ENCODE assay signal across 10 cellular contexts in the genomic region with DNA sequence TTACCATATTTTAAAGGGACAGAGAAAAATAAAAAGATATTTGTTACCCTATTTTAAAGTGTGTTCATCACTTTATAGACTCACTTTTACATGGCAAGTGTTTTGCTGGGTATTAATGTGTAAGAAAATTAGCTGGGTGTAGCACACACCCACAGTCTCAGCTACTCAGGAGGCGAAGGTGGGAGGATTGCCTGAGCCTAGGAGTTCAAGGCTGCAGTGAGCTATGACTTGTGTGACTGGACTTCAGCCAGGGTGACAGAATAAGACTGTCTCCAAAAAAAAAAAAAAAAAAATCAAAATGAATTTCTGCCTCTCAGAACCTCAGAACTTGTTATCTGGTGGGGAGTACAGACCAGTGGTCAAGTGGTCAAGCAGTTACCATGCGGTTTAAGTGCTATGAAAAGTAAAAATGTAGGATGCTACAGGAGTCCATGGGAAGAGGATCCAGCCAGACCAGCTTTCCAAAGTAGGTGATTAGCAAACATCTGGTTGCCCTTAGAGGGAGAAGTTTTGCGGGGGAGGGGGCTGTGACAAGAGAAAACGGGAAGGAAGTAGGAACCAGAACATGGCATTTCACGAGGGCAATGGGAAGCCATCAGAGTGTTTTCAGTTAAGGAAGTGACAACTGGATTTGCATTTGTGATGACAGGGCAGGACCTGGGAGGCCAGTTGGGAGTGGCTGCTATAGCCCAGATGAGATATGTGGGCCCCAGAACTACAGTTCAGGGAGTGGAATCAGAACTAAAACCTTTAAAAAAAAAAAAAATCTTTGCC. TPM values are rescaled to one million over a fixed set of nuclear protein-coding genes. Genes with fewer than 3 reads are reported as not detected.
A peak's percentile ranks its signal among the peaks of the same experiment; 100 is the strongest.
DNase-seq lines count a peak whose midpoint lies in the region; ATAC-seq, FAIRE-seq and TF ChIP-seq lines count a peak whose summit lies in the region.
"Had no signal": no experiment of that assay in that cellular context is flagged by ENCODE, and none has a peak within 500 bp of the region (broad histone marks: within the 10 kb centered on the region; RNA-seq: fewer than 3 reads in every experiment).

No MANE protein-coding gene starts in this region.

- peak overlapping the region; percentile 43 to 84 (median 74) for H3K4me2 ChIP-seq in BLaER1 treated with 17β-estradiol and CSF1 and Interleukin-3, amounts not matched to agents 10 nM and 100 nM
- no peak overlapping the region for H3K4me2 ChIP-seq in osteoblast (ENCODE audit: insufficient read depth, low read length)

- peaks cover 3 to 13% of the 10 kb centered on the region in 2 donors for H3K27me3 Mint-ChIP-seq in natural killer cell (ENCODE audit: low read depth in 2 of 2)

- no peaks in the 10 kb centered on the region for H3K9me3 Mint-ChIP-seq in natural killer cell

- peak overlapping the region in 6 of 11 experiments; percentile 41 to 68 (median 58); a peak in 9 of 22 replicates for H3K9ac ChIP-seq in BLaER1 treated with 17β-estradiol and CSF1 and Interleukin-3, amounts not matched to agents 10 nM and 100 nM

- ATAC-seq in Right ventricle myocardium superior (ENCODE audit: poor library complexity) (peak; percentile 92), natural killer cell (peak in 2 of 3 donors; percentile 24 to 48), GM19395 (IDR thresholded peaks at IDR 0.05; ENCODE audit: unreplicated experiment) (no peak)

- H3K27ac Mint-ChIP-seq in natural killer cell = peak overlapping the region; percentile 73 to 76

- H3K79me2 ChIP-seq in osteoblast (ENCODE audit: insufficient read depth, low read length) = no peaks in the 10 kb centered on the region

- no peak for FAIRE-seq in HTR-8/SVneo (lab: Jason Lieb, UNC)

- H3K4me3 ChIP-seq in BLaER1 treated with 17β-estradiol and CSF1 and Interleukin-3, amounts not matched to agents 10 nM and 100 nM = no peak overlapping the region
- no peak overlapping the region for H3K4me3 ChIP-seq in osteoblast (ENCODE audit: insufficient read depth, low read length)

- H3K4me3 Mint-ChIP-seq in natural killer cell = no peak overlapping the region

- peaks cover 18 to 19% of the 10 kb centered on the region in 2 donors for H3K4me1 Mint-ChIP-seq in natural killer cell

- no peaks in the 10 kb centered on the region for H3K9me3 ChIP-seq in BLaER1 treated with 17β-estradiol and CSF1 and Interleukin-3, amounts not matched to agents 10 nM and 100 nM (replicated peaks in 1 of 11)
- no peaks in the 10 kb centered on the region for H3K9me3 ChIP-seq in osteoblast (ENCODE audit: low read depth, low read length)

- H3K36me3 ChIP-seq in BLaER1 treated with 17β-estradiol and CSF1 and Interleukin-3, amounts not matched to agents 10 nM and 100 nM = peaks cover 28 to 45% (median 36%) of the 10 kb centered on the region in 11 experiments
- H3K36me3 ChIP-seq in osteoblast (ENCODE audit: insufficient read depth, low read length) = peaks cover 11% of the 10 kb centered on the region

- TF ChIP-seq CTCF in natural killer cell (IDR thresholded peaks at IDR 0.05) (no peak), osteoblast (IDR thresholded peaks at IDR 0.05; ENCODE audit: extremely low read depth, low read depth, low read length) (no peak)

- DNase-seq in OCI-M1 (lab: John Stamatoyannopoulos, UW) (peak; percentile 73), Right ventricle myocardium superior (peak; percentile 51), natural killer cell (no peak), osteoblast (ENCODE audit: insufficient read length, low spot score, missing footprints) (no peak), HTR-8/SVneo (ENCODE audit: insufficient read length, low spot score) (no peak), retina (no peak)
- DNase-seq: NCI-H1930 had no signal

- H3K36me3 Mint-ChIP-seq in natural killer cell = peaks cover 7% of the 10 kb centered on the region

- no peaks in the 10 kb centered on the region for H3K27me3 ChIP-seq in BLaER1 treated with 17β-estradiol and CSF1 and Interleukin-3, amounts not matched to agents 10 nM and 100 nM
- no peaks in the 10 kb centered on the region for H3K27me3 ChIP-seq in osteoblast (ENCODE audit: insufficient read depth, low read length)

- peaks cover 18 to 63% (median 32%) of the 10 kb centered on the region in 10 experiments for H3K4me1 ChIP-seq in BLaER1 treated with 17β-estradiol and CSF1 and Interleukin-3, amounts not matched to agents 10 nM and 100 nM
- H3K4me1 ChIP-seq in osteoblast (ENCODE audit: insufficient read depth, low read length) = no peaks in the 10 kb centered on the region

- intact Hi-C loops in Right ventricle myocardium superior (cut with DNase I) = no loop called here
- intact Hi-C loops in natural killer cell (cut with micrococcal nuclease) = no loop called here

- peak overlapping the region in 10 of 11 experiments; percentile 27 to 87 (median 69); a peak in 18 of 22 replicates for H3K27ac ChIP-seq in BLaER1 treated with 17β-estradiol and CSF1 and Interleukin-3, amounts not matched to agents 10 nM and 100 nM
- H3K27ac ChIP-seq in osteoblast (ENCODE audit: low read depth, low read length) = no peak overlapping the region
- H3K27ac ChIP-seq: C4-2B had no signal

- no peaks in the 10 kb centered on the region for H4K20me1 ChIP-seq in BLaER1 treated with 17β-estradiol and CSF1 and Interleukin-3, amounts not matched to agents 10 nM and 100 nM
- no peaks in the 10 kb centered on the region for H4K20me1 ChIP-seq in osteoblast (ENCODE audit: insufficient read depth, low read length)

- H2AFZ ChIP-seq in osteoblast (ENCODE audit: low read length) = no peak overlapping the region

RNA-seq across cellular contexts. Expression of gene CNEP1R1, which starts 13.9 kb away (rescaled TPM):
- total RNA-seq in Right ventricle myocardium superior = 16.1 TPM
- 10 to 100 TPM; 34.3 to 41.6 (median 37.5) TPM for total RNA-seq in natural killer cell
- 27.1 and 30.1 TPM in 2 replicates for total RNA-seq in osteoblast

RNA-seq across cellular contexts. Expression of gene HEATR3, which starts 26.8 kb away (rescaled TPM):
- total RNA-seq in Right ventricle myocardium superior = 9.9 TPM
- 10 to 100 TPM; 14.6 to 25.0 (median 21.4) TPM for total RNA-seq in natural killer cell
- total RNA-seq in osteoblast = 19.5 and 20.6 TPM in 2 replicates

Comparison
In these comparisons a context has a peak if more than half of its experiments do, and no peak if none do; other contexts are left out.
1. DNase-seq: peak in OCI-M1 (single experiment) and Right ventricle myocardium superior (single experiment); none in natural killer cell (single experiment), osteoblast (single experiment), HTR-8/SVneo (single experiment) and retina (single experiment).